18 cellular contexts compared by ENCODE assay signal in genomic region chr2:19321946-19322345, GRCh38. TPM values are rescaled to one million over a fixed set of nuclear protein-coding genes. Genes with fewer than 3 reads are reported as not detected.
"Had no signal": no experiment of that assay in that cellular context is flagged by ENCODE, and none has a peak within 500 bp of the region (broad histone marks: within the 10 kb centered on the region; RNA-seq: fewer than 3 reads in every experiment).

No MANE protein-coding gene starts in this region.

- H3K27ac ChIP-seq: ovary, skin epidermis, testis, upper lobe of right lung had no signal

- H3K36me3 ChIP-seq: ovary, upper lobe of right lung had no signal

- H3K27ac Mint-ChIP-seq: activated naive CD4-positive, alpha-beta T cell treated with anti-CD3 and anti-CD28 coated beads, Interleukin-2, amount 50 U/mL, for 24 hours; stimulated activated naive CD8-positive, alpha-beta T cell treated with anti-CD3 and anti-CD28 coated beads, Interleukin-15, amount 100 ng/mL, for 72 hours had no signal

- H3K27me3 Mint-ChIP-seq: activated naive CD4-positive, alpha-beta T cell treated with anti-CD3 and anti-CD28 coated beads, Interleukin-2, amount 50 U/mL, for 24 hours; stimulated activated naive CD8-positive, alpha-beta T cell treated with anti-CD3 and anti-CD28 coated beads, Interleukin-15, amount 100 ng/mL, for 72 hours had no signal

- H3K9me3 ChIP-seq: ovary, testis, upper lobe of right lung had no signal

- H3K27me3 ChIP-seq: ovary, testis, upper lobe of right lung had no signal

- H3K9me3 Mint-ChIP-seq: activated naive CD4-positive, alpha-beta T cell treated with anti-CD3 and anti-CD28 coated beads, Interleukin-2, amount 50 U/mL, for 24 hours; stimulated activated naive CD8-positive, alpha-beta T cell treated with anti-CD3 and anti-CD28 coated beads, Interleukin-15, amount 100 ng/mL, for 72 hours had no signal

- H3K4me3 Mint-ChIP-seq: activated naive CD4-positive, alpha-beta T cell treated with anti-CD3 and anti-CD28 coated beads, Interleukin-2, amount 50 U/mL, for 24 hours; stimulated activated naive CD8-positive, alpha-beta T cell treated with anti-CD3 and anti-CD28 coated beads, Interleukin-15, amount 100 ng/mL, for 72 hours had no signal

- FAIRE-seq: bronchial epithelial cell, colon, endothelial cell of umbilical vein had no signal

- ATAC-seq: left ventricle myocardium superior; stimulated activated naive CD8-positive, alpha-beta T cell treated with anti-CD3 and anti-CD28 coated beads, Interleukin-15, amount 100 ng/mL, for 72 hours; upper lobe of right lung had no signal

- DNase-seq: activated effector memory CD4-positive, alpha-beta T cell treated with Interleukin-2 at 50 U/mL for 16 hours; activated T-cell treated with anti-CD3 and anti-CD28 coated beads, Interleukin-2, amount 50 U/mL, for 1 hour; amygdala; effector CD4-positive, alpha-beta T cell; head of caudate nucleus; left ventricle myocardium superior; ovary; stimulated activated CD4-positive, alpha-beta T cell treated with anti-CD3 and anti-CD28 coated beads, Interleukin-4, amount 100 ng/mL, for 4 hours; stimulated activated naive CD8-positive, alpha-beta T cell treated with anti-CD3 and anti-CD28 coated beads, Interleukin-15, amount 100 ng/mL, for 72 hours; testis; upper lobe of right lung had no signal

- H3K4me1 ChIP-seq: testis, upper lobe of right lung had no signal

- H3K4me3 ChIP-seq: ovary, skin epidermis, testis, upper lobe of right lung had no signal

- H3K4me1 Mint-ChIP-seq: activated naive CD4-positive, alpha-beta T cell treated with anti-CD3 and anti-CD28 coated beads, Interleukin-2, amount 50 U/mL, for 24 hours; stimulated activated naive CD8-positive, alpha-beta T cell treated with anti-CD3 and anti-CD28 coated beads, Interleukin-15, amount 100 ng/mL, for 72 hours had no signal

RNA-seq across cellular contexts. Expression of gene OSR1, which starts 36.5 kb away (rescaled TPM):
- total RNA-seq: endothelial cell of umbilical vein; T-helper 2 cell treated with Interferon-gamma antibody and Interleukin-4, amounts not matched to agents 100 ng/mL and 5 ng/mL, for 36 hours had no signal
- polyA plus RNA-seq: endothelial cell of umbilical vein, neural cell had no signal
